In the genomic region with DNA sequence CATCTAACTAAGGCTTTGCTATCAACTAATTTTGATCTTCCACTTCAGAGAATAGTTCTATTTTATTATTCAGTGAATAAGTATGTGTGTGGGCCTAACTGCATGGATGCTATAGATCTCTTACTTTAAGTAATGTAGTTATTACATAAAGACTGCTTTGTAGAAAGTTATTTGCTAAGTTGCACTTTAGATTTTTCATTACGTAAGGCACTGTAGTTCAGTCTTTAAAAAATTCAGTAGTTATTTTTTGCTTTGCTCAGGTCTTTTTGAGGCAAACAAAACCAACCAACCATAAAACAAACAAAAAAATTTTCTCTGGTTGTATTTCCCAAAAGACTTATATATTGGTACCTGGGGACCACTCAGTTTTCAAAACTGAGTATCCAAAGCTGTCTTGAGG, we compare ENCODE assay signal across 30 cellular contexts. TPM values are rescaled to one million over a fixed set of nuclear protein-coding genes. Genes with fewer than 3 reads are reported as not detected.
"Had no signal": no experiment of that assay in that cellular context is flagged by ENCODE, and none has a peak within 500 bp of the region (broad histone marks: within the 10 kb centered on the region; RNA-seq: fewer than 3 reads in every experiment).

No MANE protein-coding gene starts in this region.

- H3K4me1 ChIP-seq: ascending aorta, breast epithelium had no signal

- H3K27ac ChIP-seq: ascending aorta, breast epithelium, coronary artery, dorsolateral prefrontal cortex had no signal

- H3K4me3 ChIP-seq: ascending aorta, breast epithelium, coronary artery, dorsolateral prefrontal cortex had no signal

- H3K9me3 ChIP-seq: ascending aorta, breast epithelium had no signal

- DNase-seq: activated CD4-positive, alpha-beta memory T cell treated with anti-CD3 and anti-CD28 coated beads for 36 hours; activated CD4-positive, alpha-beta T cell treated with anti-CD3 and anti-CD28 coated beads for 36 hours; activated CD4-positive, alpha-beta T cell treated with anti-CD3 and anti-CD28 coated beads, Interleukin-2, amount 10 ng/mL, durations not matched to agents 24 days and 14 days; activated CD4-positive, CD25-positive, alpha-beta regulatory T cell; activated CD4-positive, CD25-positive, alpha-beta regulatory T cell treated with anti-CD3 and anti-CD28 coated beads, Interleukin-2, amount 50 U/mL, for 72 hours; activated CD8-positive, alpha-beta memory T cell treated with anti-CD3 and anti-CD28 coated beads, Interleukin-2, amount 10 ng/mL, durations not matched to agents 7 days and 5 days; activated CD8-positive, alpha-beta memory T cell treated with anti-CD3 and anti-CD28 coated beads, Interleukin-2, amount 50 U/mL, for 48 hours; activated CD8-positive, alpha-beta T cell treated with anti-CD3 and anti-CD28 coated beads, Interleukin-2, amount 10 ng/mL, durations not matched to agents 7 days and 5 days; activated gamma-delta T cell; activated naive CD4-positive, alpha-beta T cell; activated naive CD4-positive, alpha-beta T cell treated with anti-CD3 and anti-CD28 coated beads, Interleukin-2, amount 10 ng/mL, durations not matched to agents 7 days and 5 days; activated naive CD8-positive, alpha-beta T cell treated with anti-CD3 and anti-CD28 coated beads, Interleukin-2, amount 10 ng/mL, durations not matched to agents 7 days and 5 days; activated T-cell treated with anti-CD3 and anti-CD28 coated beads for 4 hours; activated T-cell treated with anti-CD3 and anti-CD28 coated beads, Interleukin-2, amount 50 U/mL, for 24 hours; activated T-cell treated with anti-CD3 and anti-CD28 coated beads, Interleukin-2, amount 50 U/mL, for 72 hours; dorsolateral prefrontal cortex; effector memory CD4-positive, alpha-beta T cell; endodermal cell; foreskin fibroblast; head of caudate nucleus; T-helper 1 cell; T-helper 17 cell; T1000 had no signal

- ATAC-seq: activated CD4-positive, alpha-beta T cell treated with anti-CD3 and anti-CD28 coated beads for 36 hours; activated CD8-positive, alpha-beta memory T cell treated with anti-CD3 and anti-CD28 coated beads, Interleukin-2, amount 10 ng/mL, durations not matched to agents 7 days and 5 days; activated CD8-positive, alpha-beta T cell treated with anti-CD3 and anti-CD28 coated beads, Interleukin-2, amount 10 ng/mL, durations not matched to agents 7 days and 5 days; activated naive CD4-positive, alpha-beta T cell treated with anti-CD3 and anti-CD28 coated beads, Interleukin-2, amount 50 U/mL, for 72 hours; activated T-cell treated with anti-CD3 and anti-CD28 coated beads, Interleukin-2, amount 50 U/mL, for 72 hours; esophagus mucosa; T-helper 17 cell had no signal

- FAIRE-seq: frontal cortex had no signal

- H3K27me3 ChIP-seq: ascending aorta, breast epithelium, dorsolateral prefrontal cortex had no signal

- H3K36me3 ChIP-seq: ascending aorta, breast epithelium had no signal

RNA-seq across cellular contexts. Expression of gene KCNQ5, which starts 53.0 kb away (rescaled TPM):
- total RNA-seq: cardiac septum had no signal
